26 cellular contexts compared by ENCODE assay signal in genomic region chr11:19187880-19188279, GRCh38. TPM values are rescaled to one million over a fixed set of nuclear protein-coding genes. Genes with fewer than 3 reads are reported as not detected.
DNase-seq lines count a peak whose midpoint lies in the region; ATAC-seq and FAIRE-seq lines count a peak whose summit lies in the region.
"Had no signal": no experiment of that assay in that cellular context is flagged by ENCODE, and none has a peak within 500 bp of the region (broad histone marks: within the 10 kb centered on the region; RNA-seq: fewer than 3 reads in every experiment).

No MANE protein-coding gene starts in this region.

- FAIRE-seq in frontal cortex (lab: Jason Lieb, UNC): peak; percentile 42
- FAIRE-seq: endothelial cell of umbilical vein, kidney had no signal

- intact Hi-C loops in Right ventricle myocardium superior (cut with DNase I): no loop called here

- ATAC-seq in Right ventricle myocardium superior (ENCODE audit: poor library complexity): no peak
- ATAC-seq: CD8-positive, alpha-beta T cell; natural killer cell; T-helper 17 cell had no signal

- DNase-seq in NCI-H146 (lab: John Stamatoyannopoulos, UW): peak; percentile 68
- DNase-seq in NCI-H748 treated with DMSO at 0.1 percent for 48 hours (lab: John Stamatoyannopoulos, UW): peak; percentile 78
- peak; percentile 32 to 40 for DNase-seq in frontal cortex (ENCODE audit: low spot score in 2 of 2)
- peak in 41 of 56 donors; percentile 3 to 75 (median 29) for DNase-seq in nucleus accumbens (lab: John Stamatoyannopoulos, UW)
- no peak for DNase-seq in T-helper 9 cell
- no peak for DNase-seq in Right ventricle myocardium superior
- no peak for DNase-seq in GOT3 (lab: John Stamatoyannopoulos, UW)
- DNase-seq in DMS114 treated with DMSO at 0.1 percent for 48 hours (lab: John Stamatoyannopoulos, UW; ENCODE audit: unreplicated experiment): no peak
- DNase-seq: activated CD4-positive, alpha-beta T cell treated with anti-CD3 and anti-CD28 coated beads, Interleukin-2, amount 50 U/mL, for 1 hour; brain microvascular endothelial cell; CD8-positive, alpha-beta T cell; DND-41; H7; kidney; natural killer cell; NCI-H1092; NCI-H82; OCI-M1; spleen; T-helper 17 cell had no signal

RNA-seq across cellular contexts. Expression of gene CSRP3, which starts 13.9 kb away (rescaled TPM):
- total RNA-seq in frontal cortex (not detected), Right ventricle myocardium superior (1,083 TPM)
- total RNA-seq: activated T-helper 2 cell treated with anti-CD3 and anti-CD28 coated beads, Interferon-gamma antibody, Interleukin-2, Interleukin-4, amounts not matched to agents 10 μg/mL and 5 μg/mL and 100 μg/mL, durations not matched to agents 14 hours and 24 hours and 36 hours; CD8-positive, alpha-beta T cell; endothelial cell of umbilical vein; H7; hepatocyte; kidney; mesenteric fat pad; natural killer cell; pulmonary artery endothelial cell; SJSA1; spleen; T-helper 17 cell had no signal

RNA-seq across cellular contexts. Expression of gene E2F8, which starts 52.9 kb away (rescaled TPM):
- total RNA-seq in frontal cortex: 0.41 TPM
- 2.0 TPM for total RNA-seq in Right ventricle myocardium superior
- total RNA-seq: mesenteric fat pad had no signal

Comparison
In these comparisons a context has a peak if more than half of its experiments do, and no peak if none do; other contexts are left out.
1. DNase-seq: peak in NCI-H146 (single experiment), NCI-H748 treated with DMSO at 0.1 percent for 48 hours (single experiment), frontal cortex (2 of 2) and nucleus accumbens (41 of 56); none in T-helper 9 cell (single experiment), Right ventricle myocardium superior (single experiment), GOT3 (single experiment) and DMS114 treated with DMSO at 0.1 percent for 48 hours (single experiment).
2. RNA of gene CSRP3, which starts 13.9 kb away (total RNA-seq): 1,083 TPM in Right ventricle myocardium superior (single experiment); not detected in frontal cortex (single experiment); every median in the first group is over 1,000 times any median in the second.